In genomic region chr5:113234546-113234945, GRCh38 we compare ENCODE assay signal across 25 cellular contexts.
"Had no signal": no experiment of that assay in that cellular context is flagged by ENCODE, and none has a peak within 500 bp of the region (broad histone marks: within the 10 kb centered on the region; RNA-seq: fewer than 3 reads in every experiment).

No MANE protein-coding gene starts in this region.

- H3K36me3 ChIP-seq: breast epithelium, MG63, Peyer's patch, SJSA1 had no signal

- H3K9me3 ChIP-seq: breast epithelium, MG63, Peyer's patch, SJSA1 had no signal

- DNase-seq: activated B cell treated with CpG ODN at 0.5 μM for 24 hours; activated CD4-positive, alpha-beta T cell treated with anti-CD3 and anti-CD28 coated beads for 1 hour; activated CD4-positive, alpha-beta T cell treated with anti-CD3 and anti-CD28 coated beads, Interleukin-2, amount 10 ng/mL, durations not matched to agents 24 days and 14 days; activated CD4-positive, alpha-beta T cell treated with anti-CD3 and anti-CD28 coated beads, Interleukin-2, amount 50 U/mL, for 48 hours; activated CD8-positive, alpha-beta memory T cell treated with anti-CD3 and anti-CD28 coated beads, Interleukin-2, amount 10 ng/mL, durations not matched to agents 7 days and 5 days; activated effector memory CD4-positive, alpha-beta T cell treated with Interleukin-2 at 50 U/mL for 16 hours; activated naive CD4-positive, alpha-beta T cell; activated T-cell treated with anti-CD3 and anti-CD28 coated beads, Interleukin-2, amount 50 U/mL, for 24 hours; aorta; caudate nucleus; MG63; MV-4-11; NCI-H1092 treated with DMSO at 0.1 percent for 48 hours; NCI-H1417 treated with DMSO at 0.1 percent for 48 hours; NCI-H1694; NCI-H2029; NCI-H2107; NCI-H526; NCI-H774; Peyer's patch; SHP77; SW 1271 had no signal

- H3K27me3 ChIP-seq: breast epithelium, MG63, Peyer's patch, SJSA1 had no signal

- H3K4me1 ChIP-seq: Peyer's patch had no signal

- H3K27ac ChIP-seq: breast epithelium, Peyer's patch, RWPE1, SJSA1 had no signal

- H3K4me3 ChIP-seq: breast epithelium, MG63, Peyer's patch, SJSA1 had no signal
